Comparison of ENCODE assay signal across 10 cellular contexts in the genomic region with DNA sequence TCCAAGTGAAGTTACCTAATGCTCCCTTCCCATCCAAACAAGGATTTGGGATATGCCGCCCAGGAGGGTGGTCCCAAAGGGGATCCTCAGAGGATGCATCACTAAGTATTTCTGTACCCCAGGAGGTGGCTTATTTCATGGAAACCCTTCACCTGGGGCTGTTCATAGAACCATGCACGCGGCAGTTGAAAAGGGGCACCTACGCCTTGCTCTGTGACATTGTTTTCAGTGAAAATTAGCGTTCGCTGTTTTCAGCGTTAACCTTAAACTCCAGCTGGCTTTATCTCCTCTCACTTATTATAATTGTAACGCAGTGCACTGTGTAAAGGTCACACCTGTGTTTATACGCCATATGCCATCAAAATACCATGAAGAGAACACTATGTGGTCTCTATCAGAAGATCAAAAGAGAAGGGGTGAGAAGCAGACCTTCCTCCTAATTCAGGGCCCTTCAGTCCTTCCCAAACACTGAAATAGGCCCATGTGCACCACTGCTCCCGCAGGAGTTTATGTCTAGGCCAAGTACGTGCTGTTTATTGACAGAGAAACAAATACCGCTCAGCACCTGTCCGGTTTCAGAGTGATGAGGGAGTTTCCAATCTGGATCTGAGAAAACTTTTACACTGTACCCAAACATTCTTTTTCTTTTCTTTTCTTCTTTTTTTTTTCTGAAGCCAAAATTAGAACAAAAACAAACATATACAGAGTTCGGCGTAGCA.
DNase-seq lines count a peak whose midpoint lies in the region; ATAC-seq and TF ChIP-seq lines count a peak whose summit lies in the region.
"Had no signal": no experiment of that assay in that cellular context is flagged by ENCODE, and none has a peak within 500 bp of the region (broad histone marks: within the 10 kb centered on the region; RNA-seq: fewer than 3 reads in every experiment).

No MANE protein-coding gene starts in this region.

- CTCF ChIA-PET in activated naive CD4-positive, alpha-beta T cell treated with anti-CD3 and anti-CD28 coated beads, Interleukin-2, amount 10 ng/mL, durations not matched to agents 7 days and 5 days (lab: Charles Lee) = interaction anchor here (1.0 to 5.0 kb wide), 9 partner anchors 16 to 161 kb away, joined by 3 to 45 read pairs (median 3); a partner anchor contains a TSS

- peak; percentile 11 for ATAC-seq in HG03558 (IDR thresholded peaks at IDR 0.05; ENCODE audit: extremely low read depth, unreplicated experiment)
- ATAC-seq: heart right ventricle had no signal

- intact Hi-C loops in tibial artery (cut with DNase I; ENCODE audit: low total_unique reads) = no loop called here

- no peaks in the 10 kb centered on the region for H3K79me2 ChIP-seq in neural progenitor cell (ENCODE audit: low read depth)

- peaks cover 100% of the 10 kb centered on the region for H3K4me1 Mint-ChIP-seq in activated naive CD4-positive, alpha-beta T cell treated with anti-CD3 and anti-CD28 coated beads, Interleukin-2, amount 10 ng/mL, durations not matched to agents 7 days and 5 days
- H3K4me1 Mint-ChIP-seq in neural progenitor cell = peaks cover 34% of the 10 kb centered on the region

- no peak overlapping the region for H3K9ac ChIP-seq in neural progenitor cell

- DNase-seq in activated CD4-positive, alpha-beta T cell treated with anti-CD3 and anti-CD28 coated beads for 4 hours = peak; percentile 35 to 40
- DNase-seq in activated CD4-positive, alpha-beta T cell treated with anti-CD3 and anti-CD28 coated beads for 1 hour = no peak
- DNase-seq in activated naive CD4-positive, alpha-beta T cell treated with anti-CD3 and anti-CD28 coated beads, Interleukin-2, amount 10 ng/mL, durations not matched to agents 7 days and 5 days = peak; percentile 44
- DNase-seq in tibial artery (no peak), EL (no peak), ureter (ENCODE audit: low spot score) (no peak), neural progenitor cell (ENCODE audit: low spot score) (no peak)
- DNase-seq: BE2C, heart right ventricle had no signal

- H3K36me3 ChIP-seq in tibial artery (no peaks in the 10 kb centered on the region), neural progenitor cell (no peaks in the 10 kb centered on the region)
- H3K36me3 ChIP-seq: BE2C, heart right ventricle had no signal

- no peaks in the 10 kb centered on the region for H3K27me3 Mint-ChIP-seq in activated naive CD4-positive, alpha-beta T cell treated with anti-CD3 and anti-CD28 coated beads, Interleukin-2, amount 10 ng/mL, durations not matched to agents 7 days and 5 days
- peaks cover 6% of the 10 kb centered on the region for H3K27me3 Mint-ChIP-seq in neural progenitor cell (ENCODE audit: insufficient read depth, low read depth)

- TF ChIP-seq CTCF in tibial artery (IDR thresholded peaks at IDR 0.05) (no peak), neural progenitor cell (IDR thresholded peaks at IDR 0.05) (no peak)

- H3K4me2 ChIP-seq in neural progenitor cell = no peak overlapping the region

- H3K4me3 ChIP-seq in tibial artery (peak overlapping the region in 1 of 2 donors; percentile 20), neural progenitor cell (no peak overlapping the region)
- H3K4me3 ChIP-seq: heart right ventricle had no signal

- H3K27ac Mint-ChIP-seq in activated naive CD4-positive, alpha-beta T cell treated with anti-CD3 and anti-CD28 coated beads, Interleukin-2, amount 10 ng/mL, durations not matched to agents 7 days and 5 days = peak overlapping the region; percentile 93
- H3K27ac Mint-ChIP-seq in neural progenitor cell = no peak overlapping the region

- H3K9me3 Mint-ChIP-seq in activated naive CD4-positive, alpha-beta T cell treated with anti-CD3 and anti-CD28 coated beads, Interleukin-2, amount 10 ng/mL, durations not matched to agents 7 days and 5 days = no peaks in the 10 kb centered on the region
- H3K9me3 Mint-ChIP-seq in neural progenitor cell = no peaks in the 10 kb centered on the region

- no peak overlapping the region for H2AFZ ChIP-seq in neural progenitor cell (replicated peaks)

- H3K4me3 Mint-ChIP-seq in activated naive CD4-positive, alpha-beta T cell treated with anti-CD3 and anti-CD28 coated beads, Interleukin-2, amount 10 ng/mL, durations not matched to agents 7 days and 5 days = peak overlapping the region; percentile 78
- no peak overlapping the region for H3K4me3 Mint-ChIP-seq in neural progenitor cell

- no peaks in the 10 kb centered on the region for H3K9me3 ChIP-seq in tibial artery
- no peaks in the 10 kb centered on the region for H3K9me3 ChIP-seq in neural progenitor cell (ENCODE audit: low read depth)
- H3K9me3 ChIP-seq: BE2C, heart right ventricle had no signal

- no peaks in the 10 kb centered on the region for H3F3A ChIP-seq in neural progenitor cell (ENCODE audit: low read depth)

- H3K27me3 ChIP-seq in tibial artery = no peaks in the 10 kb centered on the region
- H3K27me3 ChIP-seq in neural progenitor cell = no peaks in the 10 kb centered on the region
- H3K27me3 ChIP-seq: BE2C, heart right ventricle had no signal

- H4K20me1 ChIP-seq in neural progenitor cell (ENCODE audit: low read depth) = no peaks in the 10 kb centered on the region

- H3K36me3 Mint-ChIP-seq in activated naive CD4-positive, alpha-beta T cell treated with anti-CD3 and anti-CD28 coated beads, Interleukin-2, amount 10 ng/mL, durations not matched to agents 7 days and 5 days = peaks cover 65% of the 10 kb centered on the region
- no peaks in the 10 kb centered on the region for H3K36me3 Mint-ChIP-seq in neural progenitor cell

- H3K4me1 ChIP-seq in tibial artery = peaks cover 0 to 84% (median 71%) of the 10 kb centered on the region in 4 donors
- H3K4me1 ChIP-seq in neural progenitor cell = no peaks in the 10 kb centered on the region

- H3K27ac ChIP-seq in tibial artery (peak overlapping the region; percentile 76 to 79), neural progenitor cell (no peak overlapping the region)

Comparison
In these comparisons a context has a peak if more than half of its experiments do, and no peak if none do; other contexts are left out.
1. DNase-seq: peak in activated CD4-positive, alpha-beta T cell treated with anti-CD3 and anti-CD28 coated beads for 4 hours (2 of 2) and activated naive CD4-positive, alpha-beta T cell treated with anti-CD3 and anti-CD28 coated beads, Interleukin-2, amount 10 ng/mL, durations not matched to agents 7 days and 5 days (single experiment); none in activated CD4-positive, alpha-beta T cell treated with anti-CD3 and anti-CD28 coated beads for 1 hour (single experiment), tibial artery (0 of 2), EL (single experiment), ureter (single experiment) and neural progenitor cell (single experiment).